Comparison of ENCODE assay signal across 27 cellular contexts in genomic region chr3:195875482-195876236, GRCh38. TPM values are rescaled to one million over a fixed set of nuclear protein-coding genes. Genes with fewer than 3 reads are reported as not detected.
DNase-seq lines count a peak whose midpoint lies in the region; ATAC-seq, FAIRE-seq and TF ChIP-seq lines count a peak whose summit lies in the region.
"Had no signal": no experiment of that assay in that cellular context is flagged by ENCODE, and none has a peak within 500 bp of the region (broad histone marks: within the 10 kb centered on the region; RNA-seq: fewer than 3 reads in every experiment).

No MANE protein-coding gene starts in this region.

- H2BK120ac ChIP-seq in H9 (ENCODE audit: low read depth, low read length, poor library complexity, severe bottlenecking), result no peak overlapping the region

- H4K8ac ChIP-seq in H9 (replicated peaks; ENCODE audit: insufficient read length, low read depth, low read length), result no peak overlapping the region

- H3K4me2 ChIP-seq in A549, result 0 out of 3 replicates have a peak overlapping the region, but pooled peaks have one; percentile 45
- no peak overlapping the region for H3K4me2 ChIP-seq in H9 (ENCODE audit: insufficient read depth, insufficient read length, low read length)
- H3K4me2 ChIP-seq: KMS-11 had no signal

- H3K14ac ChIP-seq in H9 (ENCODE audit: insufficient read depth, low read length), result no peak overlapping the region

- no peaks in the 10 kb centered on the region for H4K20me1 ChIP-seq in H9 (ENCODE audit: control insufficient read depth, insufficient read depth, insufficient read length)

- H3K27ac ChIP-seq in A549 (peak overlapping the region in 1 of 2 experiments; percentile 69; a peak in 1 of 6 replicates), H9 (ENCODE audit: insufficient read length, low read depth, low read length) (no peak overlapping the region), angular gyrus (ENCODE audit: low read depth, low read length) (peak overlapping the region; percentile 8)
- H3K27ac ChIP-seq: foreskin keratinocyte, KMS-11, left lung, parathyroid adenoma, right lobe of liver, SK-N-MC had no signal

- H3K56ac ChIP-seq in H9 (ENCODE audit: insufficient read length, low read depth, low read length), result no peak overlapping the region

- FAIRE-seq in A549 (lab: Jason Lieb, UNC), result no peak

- H2AFZ ChIP-seq in H9 (ENCODE audit: low read length), result no peak overlapping the region
- H2AFZ ChIP-seq: parathyroid adenoma had no signal

- no peak for TF ChIP-seq POLR2A in A549 (IDR thresholded peaks at IDR 0.05; ENCODE audit: low read length)

- peaks cover 0 to 20% (median 14%) of the 10 kb centered on the region in 3 experiments; a peak in 5 of 7 replicates for H3K36me3 Mint-ChIP-seq in H9 (ENCODE audit: insufficient read depth in 1 of 3, low read depth in 3 of 3)
- no peaks in the 10 kb centered on the region for H3K36me3 Mint-ChIP-seq in glutamatergic neuron (ENCODE audit: unreplicated experiment)

- H3K4me3 Mint-ChIP-seq in H9 (no peak overlapping the region), glutamatergic neuron (ENCODE audit: unreplicated experiment) (no peak overlapping the region)
- H3K4me3 Mint-ChIP-seq: activated CD4-positive, alpha-beta T cell treated with anti-CD3 and anti-CD28 coated beads for 36 hours; activated CD8-positive, alpha-beta memory T cell treated with anti-CD3 and anti-CD28 coated beads, Interleukin-2, amount 10 ng/mL, durations not matched to agents 7 days and 5 days; activated naive CD8-positive, alpha-beta T cell treated with anti-CD3 and anti-CD28 coated beads, Interleukin-2, amount 10 ng/mL, durations not matched to agents 7 days and 5 days; immature natural killer cell; nephron; T-helper 1 cell treated with Interleukin-12 subunit alpha and Interleukin-12 subunit beta and Interleukin-4 antibody, amounts not matched to agents 30 μg/mL and 1 μg/mL, for 36 hours had no signal

- no peak overlapping the region for H2AK5ac ChIP-seq in H9 (ENCODE audit: insufficient read length, low read length)

- DNase-seq in A549 (ENCODE audit: low read depth in 1 of 2, low spot score in 1 of 2) (no peak), H9 (no peak), glutamatergic neuron (no peak), hepatic stellate cell (ENCODE audit: low spot score) (no peak), activated gamma-delta T cell treated with Interleukin-2 at 50 U/mL for 16 hours (no peak)
- DNase-seq: activated CD4-positive, alpha-beta T cell treated with anti-CD3 and anti-CD28 coated beads for 36 hours; activated CD8-positive, alpha-beta memory T cell treated with anti-CD3 and anti-CD28 coated beads, Interleukin-2, amount 10 ng/mL, durations not matched to agents 7 days and 5 days; activated naive CD8-positive, alpha-beta T cell treated with anti-CD3 and anti-CD28 coated beads, Interleukin-2, amount 10 ng/mL, durations not matched to agents 7 days and 5 days; C1 segment of cervical spinal cord; foreskin keratinocyte; HCEC 1CT; hippocampal formation; immature natural killer cell; NCI-H2171; NCI-H524 treated with DMSO at 0.1 percent for 48 hours; stimulated activated CD4-positive, alpha-beta T cell treated with anti-CD3 and anti-CD28 coated beads, Interleukin-4, amount 100 ng/mL, for 4 hours; stimulated activated naive CD8-positive, alpha-beta T cell treated with anti-CD3 and anti-CD28 coated beads, Interleukin-15, Interleukin-2, amounts not matched to agents 100 U/mL and 50 U/mL, for 24 hours had no signal

- no peak overlapping the region for H3K18ac ChIP-seq in H9 (ENCODE audit: insufficient read length, low read depth, low read length)

- TF ChIP-seq RAD21 in A549 (conservative IDR thresholded peaks at IDR 0.05 in 1 of 2, IDR thresholded peaks at IDR 0.05 in 1 of 2), result no peak

- H2BK12ac ChIP-seq in H9 (ENCODE audit: insufficient read length, low read depth, low read length), result no peak overlapping the region

- no peaks in the 10 kb centered on the region for H3K27me3 ChIP-seq in H9 (ENCODE audit: insufficient read depth, low read length)
- H3K27me3 ChIP-seq: foreskin keratinocyte, left lung, right lobe of liver had no signal

- H3K9me3 Mint-ChIP-seq in H9 (no peaks in the 10 kb centered on the region), glutamatergic neuron (ENCODE audit: unreplicated experiment) (peaks cover 4% of the 10 kb centered on the region)
- H3K9me3 Mint-ChIP-seq: activated naive CD8-positive, alpha-beta T cell treated with anti-CD3 and anti-CD28 coated beads, Interleukin-2, amount 10 ng/mL, durations not matched to agents 7 days and 5 days; immature natural killer cell; nephron; T-helper 1 cell treated with Interleukin-12 subunit alpha and Interleukin-12 subunit beta and Interleukin-4 antibody, amounts not matched to agents 30 μg/mL and 1 μg/mL, for 36 hours had no signal

- no peak overlapping the region for H2BK5ac ChIP-seq in H9 (ENCODE audit: insufficient read length, low read length)

- H3K79me1 ChIP-seq in H9 (ENCODE audit: insufficient read depth, low read depth, low read length, poor library complexity, severe bottlenecking), result no peaks in the 10 kb centered on the region

- H3K9ac ChIP-seq in H9 (ENCODE audit: extremely low read depth, insufficient read length, low read length), result no peak overlapping the region
- H3K9ac ChIP-seq: KMS-11, parathyroid adenoma had no signal

- peaks cover 21% of the 10 kb centered on the region for H3K4me1 ChIP-seq in A549
- no peaks in the 10 kb centered on the region for H3K4me1 ChIP-seq in H9 (ENCODE audit: insufficient read depth, low read length)
- H3K4me1 ChIP-seq: foreskin keratinocyte, parathyroid adenoma, right lobe of liver had no signal

- 92% methylated on average over 20 of the region's 35 CpGs for WGBS in A549 (ENCODE audit: missing lambda C conversion rate)
- no CpG with 5 or more reads among the region's 35 CpGs for WGBS in H9 (ENCODE audit: extremely low coverage, insufficient read length, low lambda C conversion rate)

- no peaks in the 10 kb centered on the region for H3K9me3 ChIP-seq in A549
- no peaks in the 10 kb centered on the region for H3K9me3 ChIP-seq in H9 (ENCODE audit: control insufficient read depth, low read depth, low read length)
- H3K9me3 ChIP-seq: left lung, right lobe of liver had no signal

- H3K27me3 Mint-ChIP-seq in H9 (ENCODE audit: low read depth) (no peaks in the 10 kb centered on the region), glutamatergic neuron (ENCODE audit: unreplicated experiment) (peaks cover 4% of the 10 kb centered on the region)
- H3K27me3 Mint-ChIP-seq: activated CD4-positive, alpha-beta T cell treated with anti-CD3 and anti-CD28 coated beads for 36 hours; activated CD8-positive, alpha-beta memory T cell treated with anti-CD3 and anti-CD28 coated beads, Interleukin-2, amount 10 ng/mL, durations not matched to agents 7 days and 5 days; activated naive CD8-positive, alpha-beta T cell treated with anti-CD3 and anti-CD28 coated beads, Interleukin-2, amount 10 ng/mL, durations not matched to agents 7 days and 5 days had no signal

- H4K91ac ChIP-seq in H9 (ENCODE audit: insufficient read length, low read depth, low read length), result no peak overlapping the region

- H3K23ac ChIP-seq in H9 (ENCODE audit: insufficient read length, low read depth, low read length), result no peak overlapping the region

- no peak overlapping the region for H2BK15ac ChIP-seq in H9 (ENCODE audit: low read depth, low read length)

- TF ChIP-seq CTCF in A549 (IDR thresholded peaks at IDR 0.05), result no peak
- TF ChIP-seq CTCF in H9 (conservative IDR thresholded peaks at IDR 0.05), result no peak
- no peak for TF ChIP-seq CTCF in glutamatergic neuron (IDR thresholded peaks at IDR 0.05; ENCODE audit: partially characterized antibody, unreplicated experiment)

- H4K5ac ChIP-seq in H9 (ENCODE audit: insufficient read length, low read depth, low read length), result no peak overlapping the region

- CTCF ChIA-PET in A549 (lab: Yijun Ruan, JAX), result interaction anchor here (1.4 to 3.1 kb wide), 4 partner anchors 12 to 19 kb away, joined by 3 to 23 read pairs (median 6); no protein-coding TSS in a partner anchor

- H2BK20ac ChIP-seq in H9 (ENCODE audit: low read depth, low read length, poor library complexity, severe bottlenecking), result no peak overlapping the region

- H3K27ac Mint-ChIP-seq in H9 (peak overlapping the region in 2 of 3 experiments; percentile 83 to 90; a peak in 3 of 7 replicates), glutamatergic neuron (ENCODE audit: unreplicated experiment) (peak overlapping the region; percentile 43)
- H3K27ac Mint-ChIP-seq: activated CD4-positive, alpha-beta T cell treated with anti-CD3 and anti-CD28 coated beads for 36 hours; activated CD8-positive, alpha-beta memory T cell treated with anti-CD3 and anti-CD28 coated beads, Interleukin-2, amount 10 ng/mL, durations not matched to agents 7 days and 5 days; activated naive CD8-positive, alpha-beta T cell treated with anti-CD3 and anti-CD28 coated beads, Interleukin-2, amount 10 ng/mL, durations not matched to agents 7 days and 5 days; nephron; T-helper 1 cell treated with Interleukin-12 subunit alpha and Interleukin-12 subunit beta and Interleukin-4 antibody, amounts not matched to agents 30 μg/mL and 1 μg/mL, for 36 hours had no signal

- H3K23me2 ChIP-seq in H9 (ENCODE audit: insufficient read length, low read depth, low read length, poor library complexity, severe bottlenecking), result peaks cover 5% of the 10 kb centered on the region

- H3K79me2 ChIP-seq in H9 (ENCODE audit: insufficient read depth, low read length), result no peaks in the 10 kb centered on the region
- H3K79me2 ChIP-seq: parathyroid adenoma had no signal

- H3T11ph ChIP-seq in H9 (ENCODE audit: low read length), result no peak overlapping the region

- no peak for TF ChIP-seq EP300 in A549 (IDR thresholded peaks at IDR 0.05)

- no peak overlapping the region for H3K4me3 ChIP-seq in A549
- H3K4me3 ChIP-seq: left lung, right lobe of liver, SK-N-MC had no signal

- H3K4me1 Mint-ChIP-seq in H9, result no peaks in the 10 kb centered on the region; a peak in 1 of 4 replicates
- H3K4me1 Mint-ChIP-seq in glutamatergic neuron (ENCODE audit: low read depth, unreplicated experiment), result no peaks in the 10 kb centered on the region
- H3K4me1 Mint-ChIP-seq: activated CD4-positive, alpha-beta T cell treated with anti-CD3 and anti-CD28 coated beads for 36 hours; activated naive CD8-positive, alpha-beta T cell treated with anti-CD3 and anti-CD28 coated beads, Interleukin-2, amount 10 ng/mL, durations not matched to agents 7 days and 5 days had no signal

- ATAC-seq in A549 (no peak), HG02970 (IDR thresholded peaks at IDR 0.05; ENCODE audit: low FRiP score, unreplicated experiment) (no peak), GM19397 (IDR thresholded peaks at IDR 0.05; ENCODE audit: unreplicated experiment) (no peak)

- no peak overlapping the region for H3K4ac ChIP-seq in H9 (ENCODE audit: low read depth, low read length)

- POLR2A ChIA-PET in A549 (lab: Yijun Ruan, JAX), result no interaction called here

RNA-seq across cellular contexts. Expression of gene TNK2, which starts 32.7 kb away (rescaled TPM):
- polyA plus RNA-seq in A549 (2011; rRNA removed), result 2.2 and 3.8 TPM in 2 replicates
- 8.2 and 11.2 TPM in 2 replicates for polyA plus RNA-seq in A549 (2012; cell fraction: cytosol; rRNA removed)
- polyA plus RNA-seq in A549 (2012; cell fraction: nucleus; rRNA removed), result 46.2 and 50.4 TPM in 2 replicates
- polyA plus RNA-seq in A549 (2017; fragmentation: RNase III; extraction: RNeasy Plus Mini Kit Qiagen cat#74134 plus additional on column Dnase treatment), result 11.3 to 12.7 TPM (median 12.5 TPM) in 3 replicates
- polyA minus RNA-seq in A549 (2011; rRNA and poly(A)+ RNA removed), result 3.3 and 8.4 TPM in 2 replicates
- 34.5 and 35.3 TPM in 2 replicates for total RNA-seq in H9 (2021)
- total RNA-seq in glutamatergic neuron (ENCODE audit: unreplicated experiment), result 46.2 TPM
